17 cellular contexts compared by ENCODE assay signal in genomic region chr1:199792874-199793273, GRCh38.
A peak's percentile ranks its signal among the peaks of the same experiment; 100 is the strongest.
DNase-seq lines count a peak whose midpoint lies in the region; ATAC-seq, FAIRE-seq and TF ChIP-seq lines count a peak whose summit lies in the region.
"Had no signal": no experiment of that assay in that cellular context is flagged by ENCODE, and none has a peak within 500 bp of the region (broad histone marks: within the 10 kb centered on the region; RNA-seq: fewer than 3 reads in every experiment).

No MANE protein-coding gene starts in this region.

- no peak overlapping the region for H2AFZ ChIP-seq in HepG2 (ENCODE audit: low read length)

- FAIRE-seq in HepG2 (lab: Jason Lieb, UNC) (no peak), RCC 7860 (lab: Jason Lieb, UNC) (peak; percentile 44), endometrium (lab: Jason Lieb, UNC) (peak; percentile 62)
- FAIRE-seq: GM12892, H54 had no signal

- H3K4me2 ChIP-seq in HepG2 (ENCODE audit: low read depth, low read length), result no peak overlapping the region
- H3K4me2 ChIP-seq: BLaER1 treated with 17β-estradiol and CSF1 and Interleukin-3, amounts not matched to agents 10 nM and 100 nM had no signal

- no peaks in the 10 kb centered on the region for H3K36me3 ChIP-seq in HepG2 (replicated peaks in 1 of 2; ENCODE audit: control insufficient read depth in 1 of 2, insufficient read depth in 2 of 2, low read length in 2 of 2)
- H3K36me3 ChIP-seq in right lobe of liver, result no peaks in the 10 kb centered on the region
- no peaks in the 10 kb centered on the region for H3K36me3 ChIP-seq in brain microvascular endothelial cell (replicated peaks)
- H3K36me3 ChIP-seq: BLaER1 treated with 17β-estradiol and CSF1 and Interleukin-3, amounts not matched to agents 10 nM and 100 nM; HAP-1 had no signal

- no peaks in the 10 kb centered on the region for H4K20me1 ChIP-seq in HepG2 (ENCODE audit: insufficient read depth, low read length)
- H4K20me1 ChIP-seq: BLaER1 treated with 17β-estradiol and CSF1 and Interleukin-3, amounts not matched to agents 10 nM and 100 nM had no signal

- no peaks in the 10 kb centered on the region for H3K79me2 ChIP-seq in HepG2 (ENCODE audit: insufficient read depth, low read length)

- H3K27ac ChIP-seq in HepG2 (ENCODE audit: extremely low read length, insufficient read depth, low read length) (no peak overlapping the region), right lobe of liver (no peak overlapping the region), brain microvascular endothelial cell (no peak overlapping the region)
- H3K27ac ChIP-seq: 22Rv1; BLaER1 treated with 17β-estradiol and CSF1 and Interleukin-3, amounts not matched to agents 10 nM and 100 nM had no signal

- no peak for TF ChIP-seq EP300 in HepG2 (IDR thresholded peaks at IDR 0.05; ENCODE audit: low read depth in 2 of 2, low read length in 2 of 2)
- TF ChIP-seq EP300 in HepG2 (CRISPR knock-in tag; IDR thresholded peaks at IDR 0.05; ENCODE audit: borderline replicate concordance), result no peak

- H3K27me3 ChIP-seq in HepG2 (ENCODE audit: control insufficient read depth in 1 of 2, insufficient read depth in 2 of 2, low read length in 2 of 2), result no peaks in the 10 kb centered on the region
- H3K27me3 ChIP-seq in right lobe of liver, result no peaks in the 10 kb centered on the region
- H3K27me3 ChIP-seq in brain microvascular endothelial cell (replicated peaks), result no peaks in the 10 kb centered on the region
- H3K27me3 ChIP-seq: BLaER1 treated with 17β-estradiol and CSF1 and Interleukin-3, amounts not matched to agents 10 nM and 100 nM had no signal

- TF ChIP-seq RAD21 in HepG2 (CRISPR knock-in tag; IDR thresholded peaks at IDR 0.05), result no peak

- BruUV-seq in HepG2 (replicated peaks; lab: Mats Ljungman, UMichigan), result no TSS peak

- WGBS in HepG2 (ENCODE audit: low lambda C conversion rate), result 22% methylated on average over 1 of the region's 1 CpG
- WGBS in right lobe of liver (ENCODE audit: insufficient coverage, low coverage, low lambda C conversion rate, missing lambda C conversion rate), result 93% methylated on average over 1 of the region's 1 CpG

- no peak for ATAC-seq in HepG2
- ATAC-seq in right lobe of liver, result no peak
- ATAC-seq in HG03108 (IDR thresholded peaks at IDR 0.05; ENCODE audit: unreplicated experiment), result no peak

- POLR2A ChIA-PET in HepG2 (lab: Yijun Ruan, JAX), result no interaction called here

- in situ Hi-C loops in HepG2 (cut with HindIII; ENCODE audit: extremely low pct_ligation_motif_present, low pct_unique_long_range_greater_than_20kb), result no loop called here
- in situ Hi-C loops in brain microvascular endothelial cell (cut with HindIII; ENCODE audit: low pct_ligation_motif_present, low sequenced_read_pairs), result no loop called here

- CTCF ChIA-PET in HepG2 (lab: Yijun Ruan, JAX; ENCODE audit: low intra/inter-chr PET ratio, low total read pairs), result no interaction called here

- no peak for TF ChIP-seq POLR2A in HepG2 (IDR thresholded peaks at IDR 0.05; ENCODE audit: insufficient read depth in 1 of 2, low read depth in 2 of 2, low read length in 2 of 2)
- no peak for TF ChIP-seq POLR2A in right lobe of liver (IDR thresholded peaks at IDR 0.05)

- TF ChIP-seq CTCF in HepG2 (CRISPR knock-in tag; IDR thresholded peaks at IDR 0.05), result no peak
- no peak for TF ChIP-seq CTCF in right lobe of liver (IDR thresholded peaks at IDR 0.05)
- TF ChIP-seq CTCF in brain microvascular endothelial cell (IDR thresholded peaks at IDR 0.05; ENCODE audit: low read depth, low read length, missing control alignments), result no peak

- H3K4me3 ChIP-seq in HepG2 (replicated peaks in 1 of 3; ENCODE audit: insufficient read depth in 1 of 3, low read depth in 2 of 3, low read length in 3 of 3) (no peak overlapping the region), right lobe of liver (no peak overlapping the region), brain microvascular endothelial cell (ENCODE audit: low read depth, low read length) (no peak overlapping the region)
- H3K4me3 ChIP-seq: BLaER1 treated with 17β-estradiol and CSF1 and Interleukin-3, amounts not matched to agents 10 nM and 100 nM; HAP-1 had no signal

- H3K9me3 ChIP-seq in HepG2 (ENCODE audit: low read length) (no peaks in the 10 kb centered on the region), right lobe of liver (no peaks in the 10 kb centered on the region)
- H3K9me3 ChIP-seq: HAP-1 had no signal

- DNase-seq in HepG2 (ENCODE audit: low spot score), result no peak
- DNase-seq in right lobe of liver, result no peak
- no peak for DNase-seq in RCC 7860 (ENCODE audit: low spot score)
- DNase-seq in brain microvascular endothelial cell, result no peak
- DNase-seq: CD4-positive, alpha-beta T cell; CD8-positive, alpha-beta memory T cell; DMS53; DMS79 treated with DMSO at 0.1 percent for 48 hours; GOT3; HFFc6 had no signal

- intact Hi-C loops in HepG2 (cut with micrococcal nuclease; ENCODE audit: unreplicated experiment) (no loop called here), right lobe of liver (cut with DNase I) (no loop called here)

- H3K9ac ChIP-seq in HepG2 (ENCODE audit: insufficient read depth, low read depth, low read length), result no peak overlapping the region
- H3K9ac ChIP-seq: BLaER1 treated with 17β-estradiol and CSF1 and Interleukin-3, amounts not matched to agents 10 nM and 100 nM had no signal

- H3K4me1 ChIP-seq in HepG2 (ENCODE audit: insufficient read depth, low read length) (no peaks in the 10 kb centered on the region), right lobe of liver (peaks cover 0 to 11% (median 0%) of the 10 kb centered on the region in 4 donors)
- H3K4me1 ChIP-seq: BLaER1 treated with 17β-estradiol and CSF1 and Interleukin-3, amounts not matched to agents 10 nM and 100 nM had no signal

TF ChIP-seq in HepG2, 621 proteins besides CTCF, POLR2A, EP300 and RAD21:
- TF ChIP-seq USF2 (IDR thresholded peaks at IDR 0.05; ENCODE audit: low read depth, low read length) (no peak), USF2 (CRISPR knock-in tag; IDR thresholded peaks at IDR 0.05; ENCODE audit: borderline replicate concordance) (no peak), CEBPB (IDR thresholded peaks at IDR 0.05; ENCODE audit: borderline replicate concordance, low read depth, low read length) (peak; percentile 50; the same call in 1 of the 2 replicates), ZBTB25 (CRISPR knock-in tag; IDR thresholded peaks at IDR 0.05) (no peak), ZNF263 (CRISPR knock-in tag; IDR thresholded peaks at IDR 0.05) (no peak)
